Comparison of ENCODE assay signal across 9 cellular contexts in the genomic region with DNA sequence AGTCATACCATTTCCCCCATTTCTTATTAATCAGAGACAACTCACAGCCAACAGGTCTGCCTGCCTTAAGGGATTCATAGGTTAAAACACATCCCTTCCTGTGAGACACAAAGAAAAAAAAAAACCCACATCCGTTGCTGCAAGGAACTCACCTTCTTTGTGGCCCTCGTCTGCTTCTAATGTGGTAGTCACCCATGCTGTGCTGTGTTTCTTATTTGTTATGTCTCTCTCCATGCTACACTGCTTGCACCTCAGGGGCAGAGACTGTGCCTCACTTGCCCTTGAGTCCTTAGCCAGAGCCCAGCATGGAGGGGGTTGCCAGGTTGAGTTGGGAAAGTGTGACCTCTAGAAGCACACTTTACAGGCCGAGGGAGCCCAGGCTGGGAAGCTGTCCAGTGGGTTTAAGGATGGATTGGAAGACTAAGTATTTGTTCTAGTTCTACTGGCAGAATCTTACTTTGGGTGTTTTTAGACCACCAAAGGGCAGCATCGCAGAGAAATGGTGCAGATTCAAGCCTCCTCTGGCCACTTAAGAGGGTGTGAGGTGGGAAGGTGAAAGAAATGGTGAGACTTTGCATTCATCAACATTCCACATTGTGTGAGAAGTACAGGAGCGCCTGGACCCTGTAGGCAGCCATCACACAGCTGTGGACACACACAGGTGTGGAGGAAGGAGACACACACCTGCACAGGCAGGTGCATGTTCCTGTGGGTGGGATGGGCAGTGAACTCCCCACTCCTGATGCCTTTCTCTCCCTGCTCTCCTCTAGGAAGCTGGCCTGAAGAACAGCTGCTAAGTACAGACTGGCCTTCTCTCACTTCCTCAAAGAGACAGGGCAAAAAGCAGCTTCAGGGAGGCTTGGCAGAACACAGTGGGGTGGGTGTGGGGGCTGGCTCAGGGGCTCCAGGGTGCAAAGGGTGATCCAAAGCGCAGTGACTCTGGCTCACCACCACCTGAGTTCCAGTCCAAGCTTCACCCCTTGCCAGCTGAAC. TPM values are rescaled to one million over a fixed set of nuclear protein-coding genes. Genes with fewer than 3 reads are reported as not detected.
A peak's percentile ranks its signal among the peaks of the same experiment; 100 is the strongest.
DNase-seq lines count a peak whose midpoint lies in the region; ATAC-seq lines count a peak whose summit lies in the region.
"Had no signal": no experiment of that assay in that cellular context is flagged by ENCODE, and none has a peak within 500 bp of the region (broad histone marks: within the 10 kb centered on the region; RNA-seq: fewer than 3 reads in every experiment).

No MANE protein-coding gene starts in this region.

- H3K36me3 ChIP-seq in H7 (replicated peaks; ENCODE audit: control insufficient read depth, insufficient read depth, low read length) (peaks cover 8% of the 10 kb centered on the region), mesendoderm (ENCODE audit: control insufficient read depth, insufficient read depth, low read length) (no peaks in the 10 kb centered on the region)
- H3K36me3 ChIP-seq: neural progenitor cell had no signal

- H2BK5ac ChIP-seq in mesendoderm (ENCODE audit: low read length): no peak overlapping the region

- H3K18ac ChIP-seq in mesendoderm (ENCODE audit: low read length): no peak overlapping the region

- no peak overlapping the region for H3K4me3 ChIP-seq in H7 (ENCODE audit: insufficient read depth, low read depth, low read length)
- H3K4me3 ChIP-seq in mesendoderm (ENCODE audit: low read length): no peak overlapping the region
- H3K4me3 ChIP-seq: neural progenitor cell had no signal

- peaks cover 2% of the 10 kb centered on the region for H3K9me3 Mint-ChIP-seq in memory B cell
- H3K9me3 Mint-ChIP-seq: neural progenitor cell had no signal

- H3K4me2 ChIP-seq in mesendoderm (ENCODE audit: low read length): no peak overlapping the region
- H3K4me2 ChIP-seq: neural progenitor cell had no signal

- H3K4me1 Mint-ChIP-seq in memory B cell: peaks cover 55% of the 10 kb centered on the region

- H3K27me3 ChIP-seq in H7 (ENCODE audit: control insufficient read depth, insufficient read depth, low read length) (no peaks in the 10 kb centered on the region), mesendoderm (ENCODE audit: insufficient read depth, low read length, poor library complexity) (no peaks in the 10 kb centered on the region)
- H3K27me3 ChIP-seq: neural progenitor cell had no signal

- H4K5ac ChIP-seq in mesendoderm (ENCODE audit: low read length): no peak overlapping the region

- no CpG with 5 or more reads among the region's 6 CpGs for WGBS in mesendoderm (ENCODE audit: extremely low coverage, insufficient coverage, low lambda C conversion rate)

- peak; percentile 62 for ATAC-seq in GM18867 (IDR thresholded peaks at IDR 0.05; ENCODE audit: unreplicated experiment)
- ATAC-seq in HG02870 (IDR thresholded peaks at IDR 0.05; ENCODE audit: unreplicated experiment): peak; percentile 62
- peak; percentile 73 for ATAC-seq in memory B cell (ENCODE audit: low read depth)

- H3K27ac Mint-ChIP-seq in memory B cell: peak overlapping the region; percentile 70
- H3K27ac Mint-ChIP-seq: neural progenitor cell had no signal

- no peaks in the 10 kb centered on the region for H3K79me1 ChIP-seq in mesendoderm (ENCODE audit: low read length)

- H4K8ac ChIP-seq in mesendoderm (ENCODE audit: low read depth, low read length): no peak overlapping the region

- DNase-seq in activated CD4-positive, CD25-positive, alpha-beta regulatory T cell treated with anti-CD3 and anti-CD28 coated beads, Interleukin-2, amount 50 U/mL, for 72 hours: peak; percentile 48
- DNase-seq in memory B cell (ENCODE audit: low spot score in 2 of 2) (no peak), H7 (no peak), SHP77 treated with DMSO at 0.1 percent for 48 hours (lab: John Stamatoyannopoulos, UW) (no peak), mesendoderm (no peak), islet precursor cell (no peak)

- no peaks in the 10 kb centered on the region for H3K79me2 ChIP-seq in mesendoderm (ENCODE audit: control insufficient read depth, insufficient read depth, low read length)

- H3K36me3 Mint-ChIP-seq in memory B cell: peaks cover 17% of the 10 kb centered on the region

- no peak overlapping the region for H2BK120ac ChIP-seq in mesendoderm (ENCODE audit: low read depth, low read length)

- no peak overlapping the region for H3K23ac ChIP-seq in mesendoderm (ENCODE audit: low read length)

- H3K4me3 Mint-ChIP-seq in memory B cell: peak overlapping the region; percentile 72
- H3K4me3 Mint-ChIP-seq: neural progenitor cell had no signal

- H3K27ac ChIP-seq in mesendoderm (ENCODE audit: low read depth, low read length): no peak overlapping the region
- H3K27ac ChIP-seq: neural progenitor cell had no signal

- H3K56ac ChIP-seq in mesendoderm (ENCODE audit: low read length): no peak overlapping the region

- H3K4me1 ChIP-seq in mesendoderm (ENCODE audit: control insufficient read depth, low read depth, low read length): no peaks in the 10 kb centered on the region
- H3K4me1 ChIP-seq: neural progenitor cell had no signal

- H3K27me3 Mint-ChIP-seq in memory B cell: no peaks in the 10 kb centered on the region

- no peak overlapping the region for H3K9ac ChIP-seq in mesendoderm (ENCODE audit: low read length)
- H3K9ac ChIP-seq: neural progenitor cell had no signal

- H2BK15ac ChIP-seq in mesendoderm (replicated peaks; ENCODE audit: low read depth): no peak overlapping the region

- H2AK5ac ChIP-seq in mesendoderm (ENCODE audit: low read length): no peak overlapping the region

- H3K4ac ChIP-seq in mesendoderm (ENCODE audit: low read depth, low read length): no peak overlapping the region

RNA-seq across cellular contexts. Expression of a gene that starts 48.8 kb away (rescaled TPM):
- 35.8 and 41.8 TPM in 2 replicates for total RNA-seq in H7 (2014; rRNA removed; shearing (Covaris generic))
- polyA plus RNA-seq in mesendoderm (2013, experiment 1 of 2): 26.6 TPM
- 26.0 TPM for polyA plus RNA-seq in mesendoderm (2013, experiment 2 of 2)

RNA-seq across cellular contexts. Expression of a gene that starts 48.8 kb away (rescaled TPM):
- 1.6 and 2.7 TPM in 2 replicates for total RNA-seq in H7 (2014; rRNA removed; shearing (Covaris generic))
- 1.7 TPM for polyA plus RNA-seq in mesendoderm (2013, experiment 1 of 2)
- polyA plus RNA-seq in mesendoderm (2013, experiment 2 of 2): 1.7 TPM
